Comparison of ENCODE assay signal across 2 cellular contexts in genomic region chr14:104149617-104150141, GRCh38.
TF ChIP-seq lines count a peak whose summit lies in the region.

No MANE protein-coding gene starts in this region.

TF ChIP-seq in HCT116, 20 proteins besides CTCF, POLR2A, EP300 and RAD21 (continued from another document):
- TF ChIP-seq CEBPB (IDR thresholded peaks at IDR 0.05; ENCODE audit: low read depth): no peak

TF ChIP-seq in endothelial cell of umbilical vein, 7 proteins besides CTCF, POLR2A, EP300 and RAD21:
- TF ChIP-seq MAX (IDR thresholded peaks at IDR 0.05; ENCODE audit: insufficient read depth, insufficient read length): no peak
